In genomic region chr19:15555759-15556633, GRCh38 we compare ENCODE assay signal across 1 cellular context.
TF ChIP-seq lines count a peak whose summit lies in the region.

No MANE protein-coding gene starts in this region.

TF ChIP-seq in HepG2, 621 proteins besides CTCF, POLR2A, EP300 and RAD21 (continues in another document):
- TF ChIP-seq SP1 (IDR thresholded peaks at IDR 0.05) (no peak), SP1 (CRISPR knock-in tag; IDR thresholded peaks at IDR 0.05) (peak; percentile 25; the same call in 1 of the 2 replicates), RXRB (CRISPR knock-in tag; IDR thresholded peaks at IDR 0.05; ENCODE audit: borderline replicate concordance) (peak; percentile 34; the same call in 1 of the 2 replicates), ZNF512B (CRISPR knock-in tag; IDR thresholded peaks at IDR 0.05; ENCODE audit: borderline replicate concordance) (peak; percentile 18; the same call in 1 of the 2 replicates), ZNF367 (CRISPR knock-in tag; IDR thresholded peaks at IDR 0.05; ENCODE audit: borderline replicate concordance) (no peak), SRSF1 (optimal IDR thresholded peaks at IDR 0.05; ENCODE audit: low read depth, low read length) (no peak), ZNF546 (CRISPR knock-in tag; conservative IDR thresholded peaks at IDR 0.05) (0 out of 2 replicates have a peak, but pooled peaks have one; percentile 25), ZNF800 (CRISPR knock-in tag; IDR thresholded peaks at IDR 0.05) (no peak), ARNT2 (CRISPR knock-in tag; IDR thresholded peaks at IDR 0.05; ENCODE audit: low read depth) (no peak), ZNF446 (CRISPR knock-in tag; IDR thresholded peaks at IDR 0.05) (no peak), NR2F2 (IDR thresholded peaks at IDR 0.05; ENCODE audit: borderline replicate concordance, low read depth) (peak; percentile 33; the same call in 1 of the 2 replicates), ZNF383 (CRISPR knock-in tag; IDR thresholded peaks at IDR 0.05; ENCODE audit: borderline replicate concordance) (no peak), HOXD1 (CRISPR knock-in tag; IDR thresholded peaks at IDR 0.05) (0 out of 2 replicates have a peak, but pooled peaks have one; percentile 36), SOX13 (IDR thresholded peaks at IDR 0.05) (no peak), SOX13 (CRISPR knock-in tag; conservative IDR thresholded peaks at IDR 0.05 in 1 of 2, IDR thresholded peaks at IDR 0.05 in 1 of 2) (0 out of 4 replicates have a peak, but pooled peaks of 1 of the 2 experiments have one; percentile 14), ATRX (CRISPR knock-in tag; IDR thresholded peaks at IDR 0.05; ENCODE audit: borderline replicate concordance) (no peak), ZFX (CRISPR knock-in tag; IDR thresholded peaks at IDR 0.05; ENCODE audit: low read depth) (peak; percentile 47; the same call in 1 of the 2 replicates), HOXA9 (CRISPR knock-in tag; IDR thresholded peaks at IDR 0.05; ENCODE audit: borderline replicate concordance) (no peak), ARID5B (CRISPR knock-in tag; IDR thresholded peaks at IDR 0.05) (peak; percentile 13; the same call in 1 of the 2 replicates), ZNF335 (CRISPR knock-in tag; IDR thresholded peaks at IDR 0.05) (peak; percentile 8; the same call in 1 of the 2 replicates), ZNF780A (CRISPR knock-in tag; IDR thresholded peaks at IDR 0.05) (no peak), PAF1 (CRISPR knock-in tag; IDR thresholded peaks at IDR 0.05) (no peak), CREM (IDR thresholded peaks at IDR 0.05) (peak; percentile 28; the same call in 1 of the 2 replicates), CREM (CRISPR knock-in tag; IDR thresholded peaks at IDR 0.05) (no peak)
- TF ChIP-seq, protein P1, sequence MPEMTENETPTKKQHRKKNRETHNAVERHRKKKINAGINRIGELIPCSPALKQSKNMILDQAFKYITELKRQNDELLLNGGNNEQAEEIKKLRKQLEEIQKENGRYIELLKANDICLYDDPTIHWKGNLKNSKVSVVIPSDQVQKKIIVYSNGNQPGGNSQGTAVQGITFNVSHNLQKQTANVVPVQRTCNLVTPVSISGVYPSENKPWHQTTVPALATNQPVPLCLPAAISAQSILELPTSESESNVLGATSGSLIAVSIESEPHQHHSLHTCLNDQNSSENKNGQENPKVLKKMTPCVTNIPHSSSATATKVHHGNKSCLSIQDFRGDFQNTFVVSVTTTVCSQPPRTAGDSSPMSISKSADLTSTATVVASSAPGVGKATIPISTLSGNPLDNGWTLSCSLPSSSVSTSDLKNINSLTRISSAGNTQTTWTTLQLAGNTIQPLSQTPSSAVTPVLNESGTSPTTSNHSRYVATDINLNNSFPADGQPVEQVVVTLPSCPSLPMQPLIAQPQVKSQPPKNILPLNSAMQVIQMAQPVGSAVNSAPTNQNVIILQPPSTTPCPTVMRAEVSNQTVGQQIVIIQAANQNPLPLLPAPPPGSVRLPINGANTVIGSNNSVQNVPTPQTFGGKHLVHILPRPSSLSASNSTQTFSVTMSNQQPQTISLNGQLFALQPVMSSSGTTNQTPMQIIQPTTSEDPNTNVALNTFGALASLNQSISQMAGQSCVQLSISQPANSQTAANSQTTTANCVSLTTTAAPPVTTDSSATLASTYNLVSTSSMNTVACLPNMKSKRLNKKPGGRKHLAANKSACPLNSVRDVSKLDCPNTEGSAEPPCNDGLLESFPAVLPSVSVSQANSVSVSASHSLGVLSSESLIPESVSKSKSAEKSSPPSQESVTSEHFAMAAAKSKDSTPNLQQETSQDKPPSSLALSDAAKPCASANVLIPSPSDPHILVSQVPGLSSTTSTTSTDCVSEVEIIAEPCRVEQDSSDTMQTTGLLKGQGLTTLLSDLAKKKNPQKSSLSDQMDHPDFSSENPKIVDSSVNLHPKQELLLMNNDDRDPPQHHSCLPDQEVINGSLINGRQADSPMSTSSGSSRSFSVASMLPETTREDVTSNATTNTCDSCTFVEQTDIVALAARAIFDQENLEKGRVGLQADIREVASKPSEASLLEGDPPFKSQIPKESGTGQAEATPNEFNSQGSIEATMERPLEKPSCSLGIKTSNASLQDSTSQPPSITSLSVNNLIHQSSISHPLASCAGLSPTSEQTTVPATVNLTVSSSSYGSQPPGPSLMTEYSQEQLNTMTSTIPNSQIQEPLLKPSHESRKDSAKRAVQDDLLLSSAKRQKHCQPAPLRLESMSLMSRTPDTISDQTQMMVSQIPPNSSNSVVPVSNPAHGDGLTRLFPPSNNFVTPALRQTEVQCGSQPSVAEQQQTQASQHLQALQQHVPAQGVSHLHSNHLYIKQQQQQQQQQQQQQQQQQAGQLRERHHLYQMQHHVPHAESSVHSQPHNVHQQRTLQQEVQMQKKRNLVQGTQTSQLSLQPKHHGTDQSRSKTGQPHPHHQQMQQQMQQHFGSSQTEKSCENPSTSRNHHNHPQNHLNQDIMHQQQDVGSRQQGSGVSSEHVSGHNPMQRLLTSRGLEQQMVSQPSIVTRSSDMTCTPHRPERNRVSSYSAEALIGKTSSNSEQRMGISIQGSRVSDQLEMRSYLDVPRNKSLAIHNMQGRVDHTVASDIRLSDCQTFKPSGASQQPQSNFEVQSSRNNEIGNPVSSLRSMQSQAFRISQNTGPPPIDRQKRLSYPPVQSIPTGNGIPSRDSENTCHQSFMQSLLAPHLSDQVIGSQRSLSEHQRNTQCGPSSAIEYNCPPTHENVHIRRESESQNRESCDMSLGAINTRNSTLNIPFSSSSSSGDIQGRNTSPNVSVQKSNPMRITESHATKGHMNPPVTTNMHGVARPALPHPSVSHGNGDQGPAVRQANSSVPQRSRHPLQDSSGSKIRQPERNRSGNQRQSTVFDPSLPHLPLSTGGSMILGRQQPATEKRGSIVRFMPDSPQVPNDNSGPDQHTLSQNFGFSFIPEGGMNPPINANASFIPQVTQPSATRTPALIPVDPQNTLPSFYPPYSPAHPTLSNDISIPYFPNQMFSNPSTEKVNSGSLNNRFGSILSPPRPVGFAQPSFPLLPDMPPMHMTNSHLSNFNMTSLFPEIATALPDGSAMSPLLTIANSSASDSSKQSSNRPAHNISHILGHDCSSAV (CRISPR knock-in tag; IDR thresholded peaks at IDR 0.05; ENCODE audit: borderline replicate concordance) = no peak
- TF ChIP-seq, protein P2, sequence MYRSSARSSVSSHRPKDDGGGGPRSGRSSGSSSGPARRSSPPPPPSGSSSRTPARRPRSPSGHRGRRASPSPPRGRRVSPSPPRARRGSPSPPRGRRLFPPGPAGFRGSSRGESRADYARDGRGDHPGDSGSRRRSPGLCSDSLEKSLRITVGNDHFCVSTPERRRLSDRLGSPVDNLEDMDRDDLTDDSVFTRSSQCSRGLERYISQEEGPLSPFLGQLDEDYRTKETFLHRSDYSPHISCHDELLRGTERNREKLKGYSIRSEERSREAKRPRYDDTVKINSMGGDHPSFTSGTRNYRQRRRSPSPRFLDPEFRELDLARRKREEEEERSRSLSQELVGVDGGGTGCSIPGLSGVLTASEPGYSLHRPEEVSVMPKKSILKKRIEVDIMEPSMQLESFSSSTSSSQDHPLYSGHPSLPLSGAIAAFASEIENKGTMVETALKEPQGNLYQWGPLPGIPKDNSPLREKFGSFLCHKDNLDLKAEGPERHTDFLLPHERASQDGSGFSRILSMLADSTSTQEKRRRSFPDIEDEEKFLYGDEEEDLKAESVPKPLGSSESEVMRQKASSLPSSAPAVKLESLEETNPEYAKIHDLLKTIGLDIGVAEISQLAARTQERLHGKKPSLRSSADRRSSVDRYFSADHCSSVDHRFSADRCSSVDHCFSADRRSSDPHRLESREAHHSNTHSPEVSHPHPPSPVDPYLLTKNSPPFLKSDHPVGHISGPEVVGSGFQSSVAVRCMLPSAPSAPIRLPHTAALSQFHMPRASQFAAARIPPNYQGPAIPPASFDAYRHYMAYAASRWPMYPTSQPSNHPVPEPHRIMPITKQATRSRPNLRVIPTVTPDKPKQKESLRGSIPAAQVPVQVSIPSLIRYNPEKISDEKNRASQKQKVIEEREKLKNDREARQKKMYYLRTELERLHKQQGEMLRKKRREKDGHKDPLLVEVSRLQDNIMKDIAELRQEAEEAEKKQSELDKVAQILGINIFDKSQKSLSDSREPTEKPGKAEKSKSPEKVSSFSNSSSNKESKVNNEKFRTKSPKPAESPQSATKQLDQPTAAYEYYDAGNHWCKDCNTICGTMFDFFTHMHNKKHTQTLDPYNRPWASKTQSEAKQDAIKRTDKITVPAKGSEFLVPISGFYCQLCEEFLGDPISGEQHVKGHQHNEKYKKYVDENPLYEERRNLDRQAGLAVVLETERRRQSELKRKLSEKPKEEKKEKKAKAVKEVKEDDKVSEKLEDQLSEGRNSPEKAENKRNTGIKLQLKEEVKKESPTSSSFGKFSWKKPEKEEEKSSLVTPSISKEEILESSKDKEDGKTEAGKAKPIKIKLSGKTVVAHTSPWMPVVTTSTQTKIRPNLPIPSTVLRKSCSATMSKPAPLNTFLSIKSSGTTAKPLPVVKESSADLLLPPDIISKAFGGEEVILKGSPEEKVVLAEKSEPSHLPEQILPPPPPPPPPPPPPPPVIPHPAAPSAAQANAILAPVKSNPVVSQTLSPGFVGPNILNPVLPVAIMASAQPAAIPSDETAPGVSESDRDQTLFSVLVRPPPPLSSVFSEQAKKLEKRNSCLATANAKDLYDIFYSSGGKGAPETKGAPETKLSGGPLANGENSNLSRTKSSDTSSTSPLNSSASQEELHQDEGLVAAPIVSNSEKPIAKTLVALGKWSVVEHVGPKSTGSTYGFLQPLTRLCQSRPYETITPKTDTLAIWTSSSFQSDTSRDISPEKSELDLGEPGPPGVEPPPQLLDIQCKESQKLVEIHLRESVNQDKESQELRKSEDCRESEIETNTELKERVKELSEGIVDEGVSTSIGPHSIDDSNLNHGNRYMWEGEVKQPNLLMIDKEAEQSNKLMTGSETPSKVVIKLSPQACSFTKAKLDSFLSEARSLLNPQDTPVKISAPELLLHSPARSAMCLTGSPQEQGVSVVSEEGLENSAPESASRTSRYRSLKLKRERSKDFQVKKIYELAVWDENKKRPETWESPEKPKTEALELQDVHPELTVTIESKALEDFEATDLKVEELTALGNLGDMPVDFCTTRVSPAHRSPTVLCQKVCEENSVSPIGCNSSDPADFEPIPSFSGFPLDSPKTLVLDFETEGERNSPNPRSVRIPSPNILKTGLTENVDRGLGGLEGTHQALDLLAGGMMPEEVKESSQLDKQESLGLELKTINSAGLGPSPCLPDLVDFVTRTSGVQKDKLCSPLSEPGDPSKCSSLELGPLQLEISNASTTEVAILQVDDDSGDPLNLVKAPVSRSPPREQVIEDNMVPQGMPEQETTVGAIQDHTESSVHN (CRISPR knock-in tag; IDR thresholded peaks at IDR 0.05) = no peak
